ENCODE assay signal across 1 cellular context in the genomic region with DNA sequence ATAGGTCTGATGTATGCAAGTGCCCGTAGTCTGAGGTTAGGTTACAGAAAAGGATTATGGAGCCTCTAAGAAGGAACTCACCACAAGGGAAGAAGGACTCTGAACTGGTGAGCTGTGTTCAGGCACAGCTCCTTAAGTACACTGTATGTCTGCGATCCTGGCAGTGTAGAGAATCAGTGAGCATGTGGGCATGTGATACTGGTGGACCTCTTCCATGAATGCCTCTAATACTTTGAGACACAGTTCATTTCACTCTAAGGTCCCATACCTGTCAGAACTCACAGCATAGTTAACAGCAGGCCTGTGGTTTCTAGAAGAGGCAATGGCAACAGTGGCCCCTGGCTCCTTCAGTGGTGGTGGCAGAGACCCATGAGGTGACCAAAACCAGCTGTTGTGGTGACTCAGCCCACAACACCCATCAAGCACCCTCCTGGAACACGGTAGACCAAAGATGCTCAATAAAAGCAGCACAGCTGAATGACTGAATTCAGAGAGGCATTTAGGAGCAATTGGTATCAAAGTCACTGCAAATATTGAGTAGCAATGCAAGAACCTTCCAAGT.
TF ChIP-seq lines count a peak whose summit lies in the region.

No MANE protein-coding gene starts in this region.

TF ChIP-seq in GM12878, 131 proteins besides CTCF, POLR2A, EP300 and RAD21 (continued from another document and continues in another):
- TF ChIP-seq, protein P1, sequence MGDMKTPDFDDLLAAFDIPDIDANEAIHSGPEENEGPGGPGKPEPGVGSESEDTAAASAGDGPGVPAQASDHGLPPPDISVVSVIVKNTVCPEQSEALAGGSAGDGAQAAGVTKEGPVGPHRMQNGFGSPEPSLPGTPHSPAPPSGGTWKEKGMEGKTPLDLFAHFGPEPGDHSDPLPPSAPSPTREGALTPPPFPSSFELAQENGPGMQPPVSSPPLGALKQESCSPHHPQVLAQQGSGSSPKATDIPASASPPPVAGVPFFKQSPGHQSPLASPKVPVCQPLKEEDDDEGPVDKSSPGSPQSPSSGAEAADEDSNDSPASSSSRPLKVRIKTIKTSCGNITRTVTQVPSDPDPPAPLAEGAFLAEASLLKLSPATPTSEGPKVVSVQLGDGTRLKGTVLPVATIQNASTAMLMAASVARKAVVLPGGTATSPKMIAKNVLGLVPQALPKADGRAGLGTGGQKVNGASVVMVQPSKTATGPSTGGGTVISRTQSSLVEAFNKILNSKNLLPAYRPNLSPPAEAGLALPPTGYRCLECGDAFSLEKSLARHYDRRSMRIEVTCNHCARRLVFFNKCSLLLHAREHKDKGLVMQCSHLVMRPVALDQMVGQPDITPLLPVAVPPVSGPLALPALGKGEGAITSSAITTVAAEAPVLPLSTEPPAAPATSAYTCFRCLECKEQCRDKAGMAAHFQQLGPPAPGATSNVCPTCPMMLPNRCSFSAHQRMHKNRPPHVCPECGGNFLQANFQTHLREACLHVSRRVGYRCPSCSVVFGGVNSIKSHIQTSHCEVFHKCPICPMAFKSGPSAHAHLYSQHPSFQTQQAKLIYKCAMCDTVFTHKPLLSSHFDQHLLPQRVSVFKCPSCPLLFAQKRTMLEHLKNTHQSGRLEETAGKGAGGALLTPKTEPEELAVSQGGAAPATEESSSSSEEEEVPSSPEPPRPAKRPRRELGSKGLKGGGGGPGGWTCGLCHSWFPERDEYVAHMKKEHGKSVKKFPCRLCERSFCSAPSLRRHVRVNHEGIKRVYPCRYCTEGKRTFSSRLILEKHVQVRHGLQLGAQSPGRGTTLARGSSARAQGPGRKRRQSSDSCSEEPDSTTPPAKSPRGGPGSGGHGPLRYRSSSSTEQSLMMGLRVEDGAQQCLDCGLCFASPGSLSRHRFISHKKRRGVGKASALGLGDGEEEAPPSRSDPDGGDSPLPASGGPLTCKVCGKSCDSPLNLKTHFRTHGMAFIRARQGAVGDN (IDR thresholded peaks at IDR 0.05), result 0 out of 2 replicates have a peak, but pooled peaks have one; percentile 21
- TF ChIP-seq ATF7 (IDR thresholded peaks at IDR 0.05; ENCODE audit: low read depth), result no peak
- TF ChIP-seq YY1 (IDR thresholded peaks at IDR 0.05; ENCODE audit: low read depth, low read length), result no peak
- no peak for TF ChIP-seq CHD1 (IDR thresholded peaks at IDR 0.05; ENCODE audit: low read depth, low read length)
- TF ChIP-seq, protein P2, sequence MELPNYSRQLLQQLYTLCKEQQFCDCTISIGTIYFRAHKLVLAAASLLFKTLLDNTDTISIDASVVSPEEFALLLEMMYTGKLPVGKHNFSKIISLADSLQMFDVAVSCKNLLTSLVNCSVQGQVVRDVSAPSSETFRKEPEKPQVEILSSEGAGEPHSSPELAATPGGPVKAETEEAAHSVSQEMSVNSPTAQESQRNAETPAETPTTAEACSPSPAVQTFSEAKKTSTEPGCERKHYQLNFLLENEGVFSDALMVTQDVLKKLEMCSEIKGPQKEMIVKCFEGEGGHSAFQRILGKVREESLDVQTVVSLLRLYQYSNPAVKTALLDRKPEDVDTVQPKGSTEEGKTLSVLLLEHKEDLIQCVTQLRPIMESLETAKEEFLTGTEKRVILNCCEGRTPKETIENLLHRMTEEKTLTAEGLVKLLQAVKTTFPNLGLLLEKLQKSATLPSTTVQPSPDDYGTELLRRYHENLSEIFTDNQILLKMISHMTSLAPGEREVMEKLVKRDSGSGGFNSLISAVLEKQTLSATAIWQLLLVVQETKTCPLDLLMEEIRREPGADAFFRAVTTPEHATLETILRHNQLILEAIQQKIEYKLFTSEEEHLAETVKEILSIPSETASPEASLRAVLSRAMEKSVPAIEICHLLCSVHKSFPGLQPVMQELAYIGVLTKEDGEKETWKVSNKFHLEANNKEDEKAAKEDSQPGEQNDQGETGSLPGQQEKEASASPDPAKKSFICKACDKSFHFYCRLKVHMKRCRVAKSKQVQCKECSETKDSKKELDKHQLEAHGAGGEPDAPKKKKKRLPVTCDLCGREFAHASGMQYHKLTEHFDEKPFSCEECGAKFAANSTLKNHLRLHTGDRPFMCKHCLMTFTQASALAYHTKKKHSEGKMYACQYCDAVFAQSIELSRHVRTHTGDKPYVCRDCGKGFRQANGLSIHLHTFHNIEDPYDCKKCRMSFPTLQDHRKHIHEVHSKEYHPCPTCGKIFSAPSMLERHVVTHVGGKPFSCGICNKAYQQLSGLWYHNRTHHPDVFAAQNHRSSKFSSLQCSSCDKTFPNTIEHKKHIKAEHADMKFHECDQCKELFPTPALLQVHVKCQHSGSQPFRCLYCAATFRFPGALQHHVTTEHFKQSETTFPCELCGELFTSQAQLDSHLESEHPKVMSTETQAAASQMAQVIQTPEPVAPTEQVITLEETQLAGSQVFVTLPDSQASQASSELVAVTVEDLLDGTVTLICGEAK (IDR thresholded peaks at IDR 0.05; ENCODE audit: borderline replicate concordance), result no peak
- no peak; the same call in 1 of the 2 replicates for TF ChIP-seq NFIC (IDR thresholded peaks at IDR 0.05; ENCODE audit: low read depth, low read length)
- peak; percentile 81 for TF ChIP-seq RUNX3 (IDR thresholded peaks at IDR 0.05; ENCODE audit: low read length)
- 0 out of 2 replicates have a peak, but pooled peaks have one; percentile 52 for TF ChIP-seq POLR2AphosphoS2 (IDR thresholded peaks at IDR 0.05; ENCODE audit: low read depth, low read length)
- 0 out of 2 replicates have a peak, but pooled peaks have one; percentile 15 for TF ChIP-seq IKZF1 (conservative IDR thresholded peaks at IDR 0.05)
- TF ChIP-seq MYB (IDR thresholded peaks at IDR 0.05; ENCODE audit: borderline replicate concordance, low read depth, low read length), result no peak
- no peak for TF ChIP-seq MEF2A (IDR thresholded peaks at IDR 0.05; ENCODE audit: insufficient read depth, low read depth, low read length)
- no peak for TF ChIP-seq SREBF2 (IDR thresholded peaks at IDR 0.05; ENCODE audit: low read length)
- TF ChIP-seq, protein P3, sequence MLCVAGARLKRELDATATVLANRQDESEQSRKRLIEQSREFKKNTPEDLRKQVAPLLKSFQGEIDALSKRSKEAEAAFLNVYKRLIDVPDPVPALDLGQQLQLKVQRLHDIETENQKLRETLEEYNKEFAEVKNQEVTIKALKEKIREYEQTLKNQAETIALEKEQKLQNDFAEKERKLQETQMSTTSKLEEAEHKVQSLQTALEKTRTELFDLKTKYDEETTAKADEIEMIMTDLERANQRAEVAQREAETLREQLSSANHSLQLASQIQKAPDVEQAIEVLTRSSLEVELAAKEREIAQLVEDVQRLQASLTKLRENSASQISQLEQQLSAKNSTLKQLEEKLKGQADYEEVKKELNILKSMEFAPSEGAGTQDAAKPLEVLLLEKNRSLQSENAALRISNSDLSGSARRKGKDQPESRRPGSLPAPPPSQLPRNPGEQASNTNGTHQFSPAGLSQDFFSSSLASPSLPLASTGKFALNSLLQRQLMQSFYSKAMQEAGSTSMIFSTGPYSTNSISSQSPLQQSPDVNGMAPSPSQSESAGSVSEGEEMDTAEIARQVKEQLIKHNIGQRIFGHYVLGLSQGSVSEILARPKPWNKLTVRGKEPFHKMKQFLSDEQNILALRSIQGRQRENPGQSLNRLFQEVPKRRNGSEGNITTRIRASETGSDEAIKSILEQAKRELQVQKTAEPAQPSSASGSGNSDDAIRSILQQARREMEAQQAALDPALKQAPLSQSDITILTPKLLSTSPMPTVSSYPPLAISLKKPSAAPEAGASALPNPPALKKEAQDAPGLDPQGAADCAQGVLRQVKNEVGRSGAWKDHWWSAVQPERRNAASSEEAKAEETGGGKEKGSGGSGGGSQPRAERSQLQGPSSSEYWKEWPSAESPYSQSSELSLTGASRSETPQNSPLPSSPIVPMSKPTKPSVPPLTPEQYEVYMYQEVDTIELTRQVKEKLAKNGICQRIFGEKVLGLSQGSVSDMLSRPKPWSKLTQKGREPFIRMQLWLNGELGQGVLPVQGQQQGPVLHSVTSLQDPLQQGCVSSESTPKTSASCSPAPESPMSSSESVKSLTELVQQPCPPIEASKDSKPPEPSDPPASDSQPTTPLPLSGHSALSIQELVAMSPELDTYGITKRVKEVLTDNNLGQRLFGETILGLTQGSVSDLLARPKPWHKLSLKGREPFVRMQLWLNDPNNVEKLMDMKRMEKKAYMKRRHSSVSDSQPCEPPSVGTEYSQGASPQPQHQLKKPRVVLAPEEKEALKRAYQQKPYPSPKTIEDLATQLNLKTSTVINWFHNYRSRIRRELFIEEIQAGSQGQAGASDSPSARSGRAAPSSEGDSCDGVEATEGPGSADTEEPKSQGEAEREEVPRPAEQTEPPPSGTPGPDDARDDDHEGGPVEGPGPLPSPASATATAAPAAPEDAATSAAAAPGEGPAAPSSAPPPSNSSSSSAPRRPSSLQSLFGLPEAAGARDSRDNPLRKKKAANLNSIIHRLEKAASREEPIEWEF (IDR thresholded peaks at IDR 0.05; ENCODE audit: insufficient replicate concordance, low read depth, low read length), result no peak
- peak; percentile 95 for TF ChIP-seq ZBED1 (IDR thresholded peaks at IDR 0.05; ENCODE audit: borderline replicate concordance)
- TF ChIP-seq MYC (IDR thresholded peaks at IDR 0.05; ENCODE audit: insufficient read depth, insufficient read length, insufficient replicate concordance, low read length, severe bottlenecking), result no peak
- TF ChIP-seq PAX8 (IDR thresholded peaks at IDR 0.05), result no peak
- TF ChIP-seq, protein P4, sequence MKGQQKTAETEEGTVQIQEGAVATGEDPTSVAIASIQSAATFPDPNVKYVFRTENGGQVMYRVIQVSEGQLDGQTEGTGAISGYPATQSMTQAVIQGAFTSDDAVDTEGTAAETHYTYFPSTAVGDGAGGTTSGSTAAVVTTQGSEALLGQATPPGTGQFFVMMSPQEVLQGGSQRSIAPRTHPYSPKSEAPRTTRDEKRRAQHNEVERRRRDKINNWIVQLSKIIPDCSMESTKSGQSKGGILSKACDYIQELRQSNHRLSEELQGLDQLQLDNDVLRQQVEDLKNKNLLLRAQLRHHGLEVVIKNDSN (IDR thresholded peaks at IDR 0.05; ENCODE audit: borderline replicate concordance, extremely low read length, insufficient read depth, low read depth, low read length), result no peak
- TF ChIP-seq, protein P5, sequence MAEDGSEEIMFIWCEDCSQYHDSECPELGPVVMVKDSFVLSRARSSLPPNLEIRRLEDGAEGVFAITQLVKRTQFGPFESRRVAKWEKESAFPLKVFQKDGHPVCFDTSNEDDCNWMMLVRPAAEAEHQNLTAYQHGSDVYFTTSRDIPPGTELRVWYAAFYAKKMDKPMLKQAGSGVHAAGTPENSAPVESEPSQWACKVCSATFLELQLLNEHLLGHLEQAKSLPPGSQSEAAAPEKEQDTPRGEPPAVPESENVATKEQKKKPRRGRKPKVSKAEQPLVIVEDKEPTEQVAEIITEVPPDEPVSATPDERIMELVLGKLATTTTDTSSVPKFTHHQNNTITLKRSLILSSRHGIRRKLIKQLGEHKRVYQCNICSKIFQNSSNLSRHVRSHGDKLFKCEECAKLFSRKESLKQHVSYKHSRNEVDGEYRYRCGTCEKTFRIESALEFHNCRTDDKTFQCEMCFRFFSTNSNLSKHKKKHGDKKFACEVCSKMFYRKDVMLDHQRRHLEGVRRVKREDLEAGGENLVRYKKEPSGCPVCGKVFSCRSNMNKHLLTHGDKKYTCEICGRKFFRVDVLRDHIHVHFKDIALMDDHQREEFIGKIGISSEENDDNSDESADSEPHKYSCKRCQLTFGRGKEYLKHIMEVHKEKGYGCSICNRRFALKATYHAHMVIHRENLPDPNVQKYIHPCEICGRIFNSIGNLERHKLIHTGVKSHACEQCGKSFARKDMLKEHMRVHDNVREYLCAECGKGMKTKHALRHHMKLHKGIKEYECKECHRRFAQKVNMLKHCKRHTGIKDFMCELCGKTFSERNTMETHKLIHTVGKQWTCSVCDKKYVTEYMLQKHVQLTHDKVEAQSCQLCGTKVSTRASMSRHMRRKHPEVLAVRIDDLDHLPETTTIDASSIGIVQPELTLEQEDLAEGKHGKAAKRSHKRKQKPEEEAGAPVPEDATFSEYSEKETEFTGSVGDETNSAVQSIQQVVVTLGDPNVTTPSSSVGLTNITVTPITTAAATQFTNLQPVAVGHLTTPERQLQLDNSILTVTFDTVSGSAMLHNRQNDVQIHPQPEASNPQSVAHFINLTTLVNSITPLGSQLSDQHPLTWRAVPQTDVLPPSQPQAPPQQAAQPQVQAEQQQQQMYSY (CRISPR knock-in tag; IDR thresholded peaks at IDR 0.05), result no peak
- TF ChIP-seq SMAD5 (IDR thresholded peaks at IDR 0.05; ENCODE audit: low read depth), result peak; percentile 96
- TF ChIP-seq POU2F2 (IDR thresholded peaks at IDR 0.05; ENCODE audit: borderline replicate concordance, low read depth, low read length), result peak; percentile 85; the same call in 2 of the 3 replicates
- no peak for TF ChIP-seq SMAD1 (IDR thresholded peaks at IDR 0.05; ENCODE audit: low read depth, partially characterized antibody)
- TF ChIP-seq SUZ12 (IDR thresholded peaks at IDR 0.05; ENCODE audit: unreplicated experiment), result no peak
- no peak for TF ChIP-seq RBBP5 (conservative IDR thresholded peaks at IDR 0.05)
- no peak for TF ChIP-seq STAT3 (IDR thresholded peaks at IDR 0.05; ENCODE audit: low read depth, low read length)
- TF ChIP-seq, protein P6, sequence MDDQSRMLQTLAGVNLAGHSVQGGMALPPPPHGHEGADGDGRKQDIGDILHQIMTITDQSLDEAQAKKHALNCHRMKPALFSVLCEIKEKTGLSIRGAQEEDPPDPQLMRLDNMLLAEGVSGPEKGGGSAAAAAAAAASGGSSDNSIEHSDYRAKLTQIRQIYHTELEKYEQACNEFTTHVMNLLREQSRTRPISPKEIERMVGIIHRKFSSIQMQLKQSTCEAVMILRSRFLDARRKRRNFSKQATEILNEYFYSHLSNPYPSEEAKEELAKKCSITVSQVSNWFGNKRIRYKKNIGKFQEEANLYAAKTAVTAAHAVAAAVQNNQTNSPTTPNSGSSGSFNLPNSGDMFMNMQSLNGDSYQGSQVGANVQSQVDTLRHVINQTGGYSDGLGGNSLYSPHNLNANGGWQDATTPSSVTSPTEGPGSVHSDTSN (IDR thresholded peaks at IDR 0.05; ENCODE audit: insufficient replicate concordance, low read depth, low read length), result no peak
- TF ChIP-seq, protein P7, sequence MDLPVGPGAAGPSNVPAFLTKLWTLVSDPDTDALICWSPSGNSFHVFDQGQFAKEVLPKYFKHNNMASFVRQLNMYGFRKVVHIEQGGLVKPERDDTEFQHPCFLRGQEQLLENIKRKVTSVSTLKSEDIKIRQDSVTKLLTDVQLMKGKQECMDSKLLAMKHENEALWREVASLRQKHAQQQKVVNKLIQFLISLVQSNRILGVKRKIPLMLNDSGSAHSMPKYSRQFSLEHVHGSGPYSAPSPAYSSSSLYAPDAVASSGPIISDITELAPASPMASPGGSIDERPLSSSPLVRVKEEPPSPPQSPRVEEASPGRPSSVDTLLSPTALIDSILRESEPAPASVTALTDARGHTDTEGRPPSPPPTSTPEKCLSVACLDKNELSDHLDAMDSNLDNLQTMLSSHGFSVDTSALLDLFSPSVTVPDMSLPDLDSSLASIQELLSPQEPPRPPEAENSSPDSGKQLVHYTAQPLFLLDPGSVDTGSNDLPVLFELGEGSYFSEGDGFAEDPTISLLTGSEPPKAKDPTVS (IDR thresholded peaks at IDR 0.05; ENCODE audit: low read depth, low read length), result no peak
- TF ChIP-seq, protein P8, sequence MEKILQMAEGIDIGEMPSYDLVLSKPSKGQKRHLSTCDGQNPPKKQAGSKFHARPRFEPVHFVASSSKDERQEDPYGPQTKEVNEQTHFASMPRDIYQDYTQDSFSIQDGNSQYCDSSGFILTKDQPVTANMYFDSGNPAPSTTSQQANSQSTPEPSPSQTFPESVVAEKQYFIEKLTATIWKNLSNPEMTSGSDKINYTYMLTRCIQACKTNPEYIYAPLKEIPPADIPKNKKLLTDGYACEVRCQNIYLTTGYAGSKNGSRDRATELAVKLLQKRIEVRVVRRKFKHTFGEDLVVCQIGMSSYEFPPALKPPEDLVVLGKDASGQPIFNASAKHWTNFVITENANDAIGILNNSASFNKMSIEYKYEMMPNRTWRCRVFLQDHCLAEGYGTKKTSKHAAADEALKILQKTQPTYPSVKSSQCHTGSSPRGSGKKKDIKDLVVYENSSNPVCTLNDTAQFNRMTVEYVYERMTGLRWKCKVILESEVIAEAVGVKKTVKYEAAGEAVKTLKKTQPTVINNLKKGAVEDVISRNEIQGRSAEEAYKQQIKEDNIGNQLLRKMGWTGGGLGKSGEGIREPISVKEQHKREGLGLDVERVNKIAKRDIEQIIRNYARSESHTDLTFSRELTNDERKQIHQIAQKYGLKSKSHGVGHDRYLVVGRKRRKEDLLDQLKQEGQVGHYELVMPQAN (conservative IDR thresholded peaks at IDR 0.05), result no peak
